8 cellular contexts compared by ENCODE assay signal in the genomic region with DNA sequence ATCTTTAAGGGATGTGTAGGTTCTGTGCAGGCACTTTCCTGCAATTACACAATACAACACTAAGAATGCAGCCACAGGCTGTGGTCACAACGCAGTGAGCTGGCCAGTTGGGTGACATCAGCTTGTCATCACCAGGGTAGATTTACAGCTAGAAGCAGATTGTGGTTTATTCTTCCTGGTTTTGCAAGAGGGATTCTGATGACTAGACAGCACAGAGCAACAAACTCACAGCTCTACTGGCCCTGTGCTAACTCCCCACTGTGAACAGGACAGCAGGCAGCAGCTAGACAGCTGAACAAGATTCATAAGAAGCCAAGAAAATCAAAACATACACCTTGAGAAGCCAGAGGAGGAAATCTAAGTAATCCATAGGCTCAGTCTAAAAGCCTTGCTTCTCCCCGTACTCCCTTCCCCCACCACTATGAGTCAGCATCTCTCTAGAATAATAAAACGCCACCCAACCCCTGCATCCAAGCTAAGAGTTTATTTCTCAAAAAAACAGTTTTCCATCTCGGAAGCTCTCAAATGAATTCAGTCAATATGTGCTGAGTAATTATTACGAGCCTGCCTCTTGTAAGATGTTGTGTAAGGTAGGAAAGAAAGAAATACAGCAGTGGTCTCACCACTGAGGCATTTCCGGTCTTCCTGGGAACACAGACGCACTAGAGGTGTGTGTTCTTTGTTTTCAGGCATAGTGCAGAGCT.
DNase-seq lines count a peak whose midpoint lies in the region; ATAC-seq and TF ChIP-seq lines count a peak whose summit lies in the region.

No MANE protein-coding gene starts in this region.

- ATAC-seq in GM21737 (IDR thresholded peaks at IDR 0.05; ENCODE audit: unreplicated experiment) (peak; percentile 84), omental fat pad (ENCODE audit: low FRiP score) (peak; percentile 87)
- ATAC-seq in activated CD8-positive, alpha-beta T cell treated with anti-CD3 and anti-CD28 coated beads, Interleukin-2, amount 10 ng/mL, durations not matched to agents 7 days and 5 days = peak; percentile 91

- H3K27me3 Mint-ChIP-seq in activated CD8-positive, alpha-beta T cell treated with anti-CD3 and anti-CD28 coated beads, Interleukin-2, amount 10 ng/mL, durations not matched to agents 7 days and 5 days (ENCODE audit: low read depth) = no peaks in the 10 kb centered on the region

- CTCF ChIA-PET in activated CD8-positive, alpha-beta T cell treated with anti-CD3 and anti-CD28 coated beads, Interleukin-2, amount 10 ng/mL, durations not matched to agents 7 days and 5 days (lab: Charles Lee) = interaction anchor here (0.8 kb wide), 1 partner anchor 160 kb away, joined by 4 read pairs; no protein-coding TSS in a partner anchor

- peak overlapping the region; percentile 56 for H3K4me3 Mint-ChIP-seq in activated CD8-positive, alpha-beta T cell treated with anti-CD3 and anti-CD28 coated beads, Interleukin-2, amount 10 ng/mL, durations not matched to agents 7 days and 5 days

- peaks cover 12% of the 10 kb centered on the region for H3K36me3 Mint-ChIP-seq in activated CD8-positive, alpha-beta T cell treated with anti-CD3 and anti-CD28 coated beads, Interleukin-2, amount 10 ng/mL, durations not matched to agents 7 days and 5 days (ENCODE audit: low read depth)

- peaks cover 33% of the 10 kb centered on the region for H3K4me1 Mint-ChIP-seq in activated CD8-positive, alpha-beta T cell treated with anti-CD3 and anti-CD28 coated beads, Interleukin-2, amount 10 ng/mL, durations not matched to agents 7 days and 5 days (ENCODE audit: low read depth)

- no peak for TF ChIP-seq CTCF in omental fat pad (IDR thresholded peaks at IDR 0.05)

- H3K9me3 Mint-ChIP-seq in activated CD8-positive, alpha-beta T cell treated with anti-CD3 and anti-CD28 coated beads, Interleukin-2, amount 10 ng/mL, durations not matched to agents 7 days and 5 days (ENCODE audit: insufficient read depth) = no peaks in the 10 kb centered on the region

- peak overlapping the region; percentile 86 for H3K27ac Mint-ChIP-seq in activated CD8-positive, alpha-beta T cell treated with anti-CD3 and anti-CD28 coated beads, Interleukin-2, amount 10 ng/mL, durations not matched to agents 7 days and 5 days

- POLR2A ChIA-PET in activated CD8-positive, alpha-beta T cell treated with anti-CD3 and anti-CD28 coated beads, Interleukin-2, amount 10 ng/mL, durations not matched to agents 7 days and 5 days (lab: Charles Lee) = interaction anchor here (0.5 kb wide), 1 partner anchor 8 kb away, joined by 4 read pairs; no protein-coding TSS in a partner anchor

- DNase-seq in Daoy (ENCODE audit: low read depth) (peak; percentile 98), LHCN-M2 (ENCODE audit: low read depth) (peak; percentile 99), glomerular endothelial cell (ENCODE audit: extremely low read depth, low read depth, low spot score) (peak; percentile 66), omental fat pad (ENCODE audit: low spot score) (peak; percentile 56), NCI-H345 treated with DMSO at 0.1 percent for 48 hours (lab: John Stamatoyannopoulos, UW; ENCODE audit: unreplicated experiment) (no peak), DMS79 (lab: John Stamatoyannopoulos, UW) (no peak)
- DNase-seq in activated CD8-positive, alpha-beta T cell treated with anti-CD3 and anti-CD28 coated beads, Interleukin-2, amount 10 ng/mL, durations not matched to agents 7 days and 5 days = peak; percentile 71

Comparison
In these comparisons a context has a peak if more than half of its experiments do, and no peak if none do; other contexts are left out.
1. DNase-seq: peak in Daoy (single experiment), LHCN-M2 (single experiment), activated CD8-positive, alpha-beta T cell treated with anti-CD3 and anti-CD28 coated beads, Interleukin-2, amount 10 ng/mL, durations not matched to agents 7 days and 5 days (single experiment), glomerular endothelial cell (single experiment) and omental fat pad (single experiment); none in NCI-H345 treated with DMSO at 0.1 percent for 48 hours (single experiment) and DMS79 (single experiment).
2. Peak in every context shown above with its lines, with median percentiles within 50 percentile points of each other: ATAC-seq.